ENCODE assay signal across 14 cellular contexts in the genomic region with DNA sequence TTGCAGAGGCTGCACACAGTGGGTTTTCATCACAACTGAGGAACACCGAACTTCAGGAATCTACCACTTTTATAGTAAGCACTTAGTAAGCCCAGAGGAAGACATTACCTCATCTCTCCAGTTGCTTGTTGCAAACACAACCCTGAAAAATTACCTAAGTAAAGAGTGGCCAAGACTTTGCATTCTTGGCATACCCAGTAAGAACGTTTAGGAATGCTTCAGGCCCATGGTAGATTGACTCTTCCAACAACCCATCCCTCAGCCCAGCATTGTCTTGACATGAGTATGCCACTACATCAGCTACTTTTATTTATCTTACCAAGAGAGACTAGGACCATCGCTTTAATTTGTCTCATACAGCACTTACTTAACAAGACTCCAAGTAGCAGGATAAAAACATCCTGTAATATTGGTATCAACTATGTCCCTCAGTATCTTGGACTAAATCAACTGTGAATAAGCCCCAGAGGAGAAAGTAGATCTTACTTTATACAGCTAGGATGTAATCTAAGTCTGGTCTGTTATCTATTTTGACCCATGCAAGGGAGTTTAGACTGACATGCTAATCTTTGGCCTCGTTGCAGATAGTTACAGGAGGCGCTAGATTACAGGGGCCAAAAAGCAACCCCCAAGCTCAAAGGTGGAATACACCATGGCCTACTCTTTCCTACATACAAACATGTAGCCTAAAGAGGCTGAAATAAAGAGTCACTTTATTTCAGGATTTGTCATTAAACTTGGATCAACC.
DNase-seq lines count a peak whose midpoint lies in the region; TF ChIP-seq lines count a peak whose summit lies in the region.
"Had no signal": no experiment of that assay in that cellular context is flagged by ENCODE, and none has a peak within 500 bp of the region (broad histone marks: within the 10 kb centered on the region; RNA-seq: fewer than 3 reads in every experiment).

No MANE protein-coding gene starts in this region.

- H3K9ac ChIP-seq in adipocyte (ENCODE audit: low read length) = no peak overlapping the region

- H3K27me3 Mint-ChIP-seq in HFFc6 (ENCODE audit: insufficient read depth) = peaks cover 2% of the 10 kb centered on the region; the same call in 1 of the 2 replicates
- H3K27me3 Mint-ChIP-seq: activated CD8-positive, alpha-beta T cell treated with anti-CD3 and anti-CD28 coated beads for 36 hours; natural killer cell treated with Interleukin-12 subunit alpha and Interleukin-12 subunit beta and Interleukin-15 and Interleukin-18, amount 100 ng/mL, for 72 hours had no signal

- no peaks in the 10 kb centered on the region for H3K9me2 ChIP-seq in hepatocyte (replicated peaks; ENCODE audit: insufficient read depth)

- 72% methylated on average over 5 of the region's 5 CpGs for WGBS in hepatocyte (ENCODE audit: low lambda C conversion rate, missing lambda C conversion rate)

- H3K27ac ChIP-seq in hepatocyte (no peak overlapping the region), RWPE1 (no peak overlapping the region)

- no peaks in the 10 kb centered on the region for H3K9me3 ChIP-seq in adipocyte (ENCODE audit: control insufficient read depth, low read length)
- no peaks in the 10 kb centered on the region for H3K9me3 ChIP-seq in hepatocyte (ENCODE audit: low read depth)

- H3K27me3 ChIP-seq in adipocyte (replicated peaks; ENCODE audit: control insufficient read depth, insufficient read depth, low read length) = no peaks in the 10 kb centered on the region
- no peaks in the 10 kb centered on the region for H3K27me3 ChIP-seq in hepatocyte

- peaks cover 13% of the 10 kb centered on the region for H3K4me1 Mint-ChIP-seq in HFFc6 (ENCODE audit: low read depth)

- H2AFZ ChIP-seq in hepatocyte = no peak overlapping the region

- peak; percentile 76 for DNase-seq in HFFc6
- peak; percentile 45 for DNase-seq in adipocyte (ENCODE audit: low read depth)
- DNase-seq in foreskin fibroblast = peak; percentile 38 to 44
- DNase-seq in hepatocyte (ENCODE audit: low spot score) = no peak
- no peak for DNase-seq in HEK293T (ENCODE audit: extremely low spot score)
- DNase-seq in RWPE1 (ENCODE audit: low spot score) = no peak
- no peak for DNase-seq in RPMI8226
- DNase-seq: activated CD8-positive, alpha-beta T cell treated with anti-CD3 and anti-CD28 coated beads for 36 hours; activated effector memory CD4-positive, alpha-beta T cell treated with anti-CD3 and anti-CD28 coated beads, Interleukin-2, amount 50 U/mL, for 16 hours; effector CD8-positive, alpha-beta T cell; NCI-H2171; right cardiac atrium; stimulated activated naive CD4-positive, alpha-beta T cell treated with Interleukin-2 at 50 U/mL for 16 hours had no signal

- H3K4me1 ChIP-seq in adipocyte (ENCODE audit: control insufficient read depth, insufficient read depth, low read length) (no peaks in the 10 kb centered on the region), hepatocyte (ENCODE audit: insufficient read depth) (no peaks in the 10 kb centered on the region)

- H3K36me3 Mint-ChIP-seq in HFFc6 (ENCODE audit: low read depth) = peaks cover 5% of the 10 kb centered on the region; the same call in 1 of the 2 replicates
- H3K36me3 Mint-ChIP-seq: natural killer cell treated with Interleukin-12 subunit alpha and Interleukin-12 subunit beta and Interleukin-15 and Interleukin-18, amount 100 ng/mL, for 72 hours had no signal

- CTCF ChIA-PET in HEK293T (lab: Yijun Ruan, JAX) (no interaction called here), RWPE1 (lab: Yijun Ruan, JAX) (no interaction called here)

- H3K4me3 ChIP-seq in adipocyte (ENCODE audit: low read length) = no peak overlapping the region
- no peak overlapping the region for H3K4me3 ChIP-seq in foreskin fibroblast (ENCODE audit: low read depth in 1 of 2, low read length in 2 of 2)
- H3K4me3 ChIP-seq in hepatocyte = no peak overlapping the region

- no peaks in the 10 kb centered on the region for H3K9me3 Mint-ChIP-seq in HFFc6
- H3K9me3 Mint-ChIP-seq: activated CD8-positive, alpha-beta T cell treated with anti-CD3 and anti-CD28 coated beads for 36 hours; natural killer cell treated with Interleukin-12 subunit alpha and Interleukin-12 subunit beta and Interleukin-15 and Interleukin-18, amount 100 ng/mL, for 72 hours had no signal

- H3K36me3 ChIP-seq in adipocyte (ENCODE audit: control insufficient read depth, insufficient read depth, low read length, severe bottlenecking) = no peaks in the 10 kb centered on the region
- no peaks in the 10 kb centered on the region for H3K36me3 ChIP-seq in hepatocyte (replicated peaks; ENCODE audit: insufficient read depth, low read depth)

- H3K27ac Mint-ChIP-seq in HFFc6 = peak overlapping the region; percentile 49
- H3K27ac Mint-ChIP-seq: activated CD8-positive, alpha-beta T cell treated with anti-CD3 and anti-CD28 coated beads for 36 hours had no signal

- H3K4me3 Mint-ChIP-seq in HFFc6 = no peak overlapping the region
- H3K4me3 Mint-ChIP-seq: activated CD8-positive, alpha-beta T cell treated with anti-CD3 and anti-CD28 coated beads for 36 hours; natural killer cell treated with Interleukin-12 subunit alpha and Interleukin-12 subunit beta and Interleukin-15 and Interleukin-18, amount 100 ng/mL, for 72 hours had no signal

- no peaks in the 10 kb centered on the region for H4K20me1 ChIP-seq in hepatocyte (ENCODE audit: insufficient read depth, poor library complexity, severe bottlenecking)

- H3K79me2 ChIP-seq in hepatocyte = no peaks in the 10 kb centered on the region

- TF ChIP-seq CTCF in HFFc6 (IDR thresholded peaks at IDR 0.05) (no peak), foreskin fibroblast (IDR thresholded peaks at IDR 0.05; ENCODE audit: low read depth, low read length) (no peak), hepatocyte (IDR thresholded peaks at IDR 0.05; ENCODE audit: poor library complexity) (no peak), RWPE1 (conservative IDR thresholded peaks at IDR 0.05; ENCODE audit: low read depth) (no peak)

- POLR2A ChIA-PET in HEK293T (lab: Yijun Ruan, JAX) (no interaction called here), RWPE1 (lab: Yijun Ruan, JAX; ENCODE audit: low non-redundant PET) (no interaction called here)

- no peak overlapping the region for H3K4me2 ChIP-seq in hepatocyte

TF ChIP-seq in HEK293T, 16 proteins besides CTCF, POLR2A, EP300 and RAD21:
- TF ChIP-seq L3MBTL2 (conservative IDR thresholded peaks at IDR 0.05) (no peak), NFRKB (IDR thresholded peaks at IDR 0.05) (no peak)
- TF ChIP-seq, protein P1, sequence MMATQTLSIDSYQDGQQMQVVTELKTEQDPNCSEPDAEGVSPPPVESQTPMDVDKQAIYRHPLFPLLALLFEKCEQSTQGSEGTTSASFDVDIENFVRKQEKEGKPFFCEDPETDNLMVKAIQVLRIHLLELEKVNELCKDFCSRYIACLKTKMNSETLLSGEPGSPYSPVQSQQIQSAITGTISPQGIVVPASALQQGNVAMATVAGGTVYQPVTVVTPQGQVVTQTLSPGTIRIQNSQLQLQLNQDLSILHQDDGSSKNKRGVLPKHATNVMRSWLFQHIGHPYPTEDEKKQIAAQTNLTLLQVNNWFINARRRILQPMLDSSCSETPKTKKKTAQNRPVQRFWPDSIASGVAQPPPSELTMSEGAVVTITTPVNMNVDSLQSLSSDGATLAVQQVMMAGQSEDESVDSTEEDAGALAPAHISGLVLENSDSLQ (IDR thresholded peaks at IDR 0.05) = no peak

Comparison
In these comparisons a context has a peak if more than half of its experiments do, and no peak if none do; other contexts are left out.
1. DNase-seq: peak in HFFc6 (single experiment), adipocyte (single experiment) and foreskin fibroblast (2 of 2); none in hepatocyte (single experiment), HEK293T (single experiment), RWPE1 (single experiment) and RPMI8226 (single experiment).